In genomic region chr9:104334549-104334948, GRCh38 we compare ENCODE assay signal across 19 cellular contexts.
"Had no signal": no experiment of that assay in that cellular context is flagged by ENCODE, and none has a peak within 500 bp of the region (broad histone marks: within the 10 kb centered on the region; RNA-seq: fewer than 3 reads in every experiment).

No MANE protein-coding gene starts in this region.

- H3K27me3 Mint-ChIP-seq: dendritic cell treated with granulocyte-macrophage colony-stimulating factor and Interleukin-4, amounts not matched to agents 40 ng/mL and 50 ng/mL, for 4 days; effector memory CD8-positive, alpha-beta T cell; naive B cell had no signal

- H3K4me1 ChIP-seq: colonic mucosa, esophagus muscularis mucosa, foreskin keratinocyte, gastroesophageal sphincter, heart left ventricle, left lung, lower lobe of right lung had no signal

- H3K36me3 Mint-ChIP-seq: mesothelial cell of epicardium, naive B cell had no signal

- H3K27me3 ChIP-seq: colonic mucosa, esophagus muscularis mucosa, foreskin keratinocyte, gastroesophageal sphincter, heart left ventricle, left lung had no signal

- H3K36me3 ChIP-seq: colonic mucosa, esophagus muscularis mucosa, gastroesophageal sphincter, heart left ventricle, left lung, lower lobe of right lung had no signal

- H3K4me1 Mint-ChIP-seq: mesothelial cell of epicardium; naive B cell; naive thymus-derived CD8-positive, alpha-beta T cell had no signal

- H3K4me3 ChIP-seq: colonic mucosa, esophagus muscularis mucosa, gastroesophageal sphincter, heart left ventricle, left lung, lower lobe of right lung, mucosa of descending colon had no signal

- DNase-seq: colonic mucosa; cortex of kidney; effector CD8-positive, alpha-beta T cell; effector memory CD8-positive, alpha-beta T cell; foreskin keratinocyte; heart left ventricle; hippocampal formation; left cardiac atrium; left lung; left ventricle myocardium superior; lower lobe of right lung; mesenchymal stem cell; mucosa of descending colon; naive B cell; naive thymus-derived CD8-positive, alpha-beta T cell had no signal

- H3K27ac Mint-ChIP-seq: dendritic cell treated with granulocyte-macrophage colony-stimulating factor and Interleukin-4, amounts not matched to agents 40 ng/mL and 50 ng/mL, for 4 days; effector memory CD8-positive, alpha-beta T cell; mesothelial cell of epicardium; naive B cell; naive thymus-derived CD8-positive, alpha-beta T cell had no signal

- H3K27ac ChIP-seq: colonic mucosa, esophagus muscularis mucosa, foreskin keratinocyte, gastroesophageal sphincter, heart left ventricle, left lung, lower lobe of right lung had no signal

- H3K9me3 ChIP-seq: colonic mucosa, gastroesophageal sphincter, lower lobe of right lung had no signal

- H3K4me3 Mint-ChIP-seq: dendritic cell treated with granulocyte-macrophage colony-stimulating factor and Interleukin-4, amounts not matched to agents 40 ng/mL and 50 ng/mL, for 4 days; effector memory CD8-positive, alpha-beta T cell; mesothelial cell of epicardium; naive B cell; naive thymus-derived CD8-positive, alpha-beta T cell had no signal
